In the genomic region with DNA sequence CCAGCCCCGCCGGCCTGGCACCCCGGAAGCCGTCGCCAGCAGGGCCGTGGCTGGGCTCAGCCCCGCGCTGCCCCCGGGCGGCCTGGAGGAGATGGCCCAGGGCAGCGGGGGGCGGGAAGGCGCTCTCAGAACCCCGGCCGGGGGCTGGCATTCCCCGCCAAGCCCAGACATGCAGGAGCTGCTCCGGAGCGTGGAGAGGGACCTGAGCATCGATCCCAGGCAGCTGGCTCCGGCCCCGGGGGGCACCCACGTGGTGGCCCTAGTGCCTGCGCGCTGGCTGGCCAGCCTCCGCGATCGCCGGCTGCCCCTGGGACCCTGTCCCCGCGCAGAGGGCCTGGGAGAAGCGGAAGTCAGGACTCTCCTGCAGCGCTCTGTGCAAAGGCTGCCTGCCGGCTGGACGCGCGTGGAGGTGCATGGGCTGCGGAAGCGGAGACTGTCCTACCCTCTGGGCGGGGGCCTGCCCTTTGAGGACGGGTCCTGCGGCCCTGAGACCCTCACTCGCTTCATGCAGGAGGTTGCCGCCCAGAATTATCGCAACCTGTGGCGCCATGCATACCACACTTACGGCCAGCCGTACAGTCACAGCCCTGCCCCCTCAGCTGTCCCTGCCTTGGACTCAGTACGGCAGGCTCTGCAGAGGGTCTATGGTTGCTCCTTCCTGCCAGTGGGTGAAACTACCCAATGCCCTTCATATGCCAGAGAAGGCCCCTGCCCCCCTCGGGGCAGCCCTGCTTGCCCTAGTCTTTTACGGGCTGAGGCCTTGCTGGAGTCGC, we compare ENCODE assay signal across 1 cellular context.
TF ChIP-seq lines count a peak whose summit lies in the region.

No MANE protein-coding gene starts in this region.

TF ChIP-seq in HepG2, 621 proteins besides CTCF, POLR2A, EP300 and RAD21 (continued from another document and continues in another):
- TF ChIP-seq, protein P1, sequence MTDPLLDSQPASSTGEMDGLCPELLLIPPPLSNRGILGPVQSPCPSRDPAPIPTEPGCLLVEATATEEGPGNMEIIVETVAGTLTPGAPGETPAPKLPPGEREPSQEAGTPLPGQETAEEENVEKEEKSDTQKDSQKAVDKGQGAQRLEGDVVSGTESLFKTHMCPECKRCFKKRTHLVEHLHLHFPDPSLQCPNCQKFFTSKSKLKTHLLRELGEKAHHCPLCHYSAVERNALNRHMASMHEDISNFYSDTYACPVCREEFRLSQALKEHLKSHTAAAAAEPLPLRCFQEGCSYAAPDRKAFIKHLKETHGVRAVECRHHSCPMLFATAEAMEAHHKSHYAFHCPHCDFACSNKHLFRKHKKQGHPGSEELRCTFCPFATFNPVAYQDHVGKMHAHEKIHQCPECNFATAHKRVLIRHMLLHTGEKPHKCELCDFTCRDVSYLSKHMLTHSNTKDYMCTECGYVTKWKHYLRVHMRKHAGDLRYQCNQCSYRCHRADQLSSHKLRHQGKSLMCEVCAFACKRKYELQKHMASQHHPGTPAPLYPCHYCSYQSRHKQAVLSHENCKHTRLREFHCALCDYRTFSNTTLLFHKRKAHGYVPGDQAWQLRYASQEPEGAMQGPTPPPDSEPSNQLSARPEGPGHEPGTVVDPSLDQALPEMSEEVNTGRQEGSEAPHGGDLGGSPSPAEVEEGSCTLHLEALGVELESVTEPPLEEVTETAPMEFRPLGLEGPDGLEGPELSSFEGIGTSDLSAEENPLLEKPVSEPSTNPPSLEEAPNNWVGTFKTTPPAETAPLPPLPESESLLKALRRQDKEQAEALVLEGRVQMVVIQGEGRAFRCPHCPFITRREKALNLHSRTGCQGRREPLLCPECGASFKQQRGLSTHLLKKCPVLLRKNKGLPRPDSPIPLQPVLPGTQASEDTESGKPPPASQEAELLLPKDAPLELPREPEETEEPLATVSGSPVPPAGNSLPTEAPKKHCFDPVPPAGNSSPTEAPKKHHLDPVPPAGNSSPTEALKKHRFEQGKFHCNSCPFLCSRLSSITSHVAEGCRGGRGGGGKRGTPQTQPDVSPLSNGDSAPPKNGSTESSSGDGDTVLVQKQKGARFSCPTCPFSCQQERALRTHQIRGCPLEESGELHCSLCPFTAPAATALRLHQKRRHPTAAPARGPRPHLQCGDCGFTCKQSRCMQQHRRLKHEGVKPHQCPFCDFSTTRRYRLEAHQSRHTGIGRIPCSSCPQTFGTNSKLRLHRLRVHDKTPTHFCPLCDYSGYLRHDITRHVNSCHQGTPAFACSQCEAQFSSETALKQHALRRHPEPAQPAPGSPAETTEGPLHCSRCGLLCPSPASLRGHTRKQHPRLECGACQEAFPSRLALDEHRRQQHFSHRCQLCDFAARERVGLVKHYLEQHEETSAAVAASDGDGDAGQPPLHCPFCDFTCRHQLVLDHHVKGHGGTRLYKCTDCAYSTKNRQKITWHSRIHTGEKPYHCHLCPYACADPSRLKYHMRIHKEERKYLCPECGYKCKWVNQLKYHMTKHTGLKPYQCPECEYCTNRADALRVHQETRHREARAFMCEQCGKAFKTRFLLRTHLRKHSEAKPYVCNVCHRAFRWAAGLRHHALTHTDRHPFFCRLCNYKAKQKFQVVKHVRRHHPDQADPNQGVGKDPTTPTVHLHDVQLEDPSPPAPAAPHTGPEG (CRISPR knock-in tag; IDR thresholded peaks at IDR 0.05) = no peak
- TF ChIP-seq ZZZ3 (CRISPR knock-in tag; IDR thresholded peaks at IDR 0.05; ENCODE audit: borderline replicate concordance) = no peak
- TF ChIP-seq ZKSCAN1 (IDR thresholded peaks at IDR 0.05; ENCODE audit: low read length) = no peak
- no peak for TF ChIP-seq HNRNPH1 (optimal IDR thresholded peaks at IDR 0.05; ENCODE audit: low read depth, low read length)
- TF ChIP-seq MTF2 (CRISPR knock-in tag; IDR thresholded peaks at IDR 0.05; ENCODE audit: borderline replicate concordance) = no peak
- TF ChIP-seq ZNF451 (CRISPR knock-in tag; IDR thresholded peaks at IDR 0.05) = no peak
- TF ChIP-seq ETV5 (CRISPR knock-in tag; IDR thresholded peaks at IDR 0.05; ENCODE audit: borderline replicate concordance) = peak; percentile 60; the same call in 1 of the 2 replicates
- TF ChIP-seq CEBPB (IDR thresholded peaks at IDR 0.05; ENCODE audit: borderline replicate concordance, low read depth, low read length) = no peak
- TF ChIP-seq, protein P2, sequence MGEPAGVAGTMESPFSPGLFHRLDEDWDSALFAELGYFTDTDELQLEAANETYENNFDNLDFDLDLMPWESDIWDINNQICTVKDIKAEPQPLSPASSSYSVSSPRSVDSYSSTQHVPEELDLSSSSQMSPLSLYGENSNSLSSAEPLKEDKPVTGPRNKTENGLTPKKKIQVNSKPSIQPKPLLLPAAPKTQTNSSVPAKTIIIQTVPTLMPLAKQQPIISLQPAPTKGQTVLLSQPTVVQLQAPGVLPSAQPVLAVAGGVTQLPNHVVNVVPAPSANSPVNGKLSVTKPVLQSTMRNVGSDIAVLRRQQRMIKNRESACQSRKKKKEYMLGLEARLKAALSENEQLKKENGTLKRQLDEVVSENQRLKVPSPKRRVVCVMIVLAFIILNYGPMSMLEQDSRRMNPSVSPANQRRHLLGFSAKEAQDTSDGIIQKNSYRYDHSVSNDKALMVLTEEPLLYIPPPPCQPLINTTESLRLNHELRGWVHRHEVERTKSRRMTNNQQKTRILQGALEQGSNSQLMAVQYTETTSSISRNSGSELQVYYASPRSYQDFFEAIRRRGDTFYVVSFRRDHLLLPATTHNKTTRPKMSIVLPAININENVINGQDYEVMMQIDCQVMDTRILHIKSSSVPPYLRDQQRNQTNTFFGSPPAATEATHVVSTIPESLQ (CRISPR knock-in tag; conservative IDR thresholded peaks at IDR 0.05) = no peak
- TF ChIP-seq DNMT3B (CRISPR knock-in tag; conservative IDR thresholded peaks at IDR 0.05) = no peak
- TF ChIP-seq, protein P3, sequence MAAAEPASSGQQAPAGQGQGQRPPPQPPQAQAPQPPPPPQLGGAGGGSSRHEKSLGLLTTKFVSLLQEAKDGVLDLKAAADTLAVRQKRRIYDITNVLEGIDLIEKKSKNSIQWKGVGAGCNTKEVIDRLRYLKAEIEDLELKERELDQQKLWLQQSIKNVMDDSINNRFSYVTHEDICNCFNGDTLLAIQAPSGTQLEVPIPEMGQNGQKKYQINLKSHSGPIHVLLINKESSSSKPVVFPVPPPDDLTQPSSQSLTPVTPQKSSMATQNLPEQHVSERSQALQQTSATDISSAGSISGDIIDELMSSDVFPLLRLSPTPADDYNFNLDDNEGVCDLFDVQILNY (CRISPR knock-in tag; conservative IDR thresholded peaks at IDR 0.05) = peak; percentile 36; the same call in 1 of the 2 replicates
- TF ChIP-seq KDM3A (CRISPR knock-in tag; IDR thresholded peaks at IDR 0.05; ENCODE audit: low read depth) = 0 out of 2 replicates have a peak, but pooled peaks have one; percentile 18
- peak; percentile 16; the same call in 1 of the 2 replicates for TF ChIP-seq SPEN (CRISPR knock-in tag; IDR thresholded peaks at IDR 0.05; ENCODE audit: low read depth)
- TF ChIP-seq HMG20A (CRISPR knock-in tag; IDR thresholded peaks at IDR 0.05; ENCODE audit: borderline replicate concordance) = no peak
- peak; percentile 18; the same call in 1 of the 2 replicates for TF ChIP-seq ERF (CRISPR knock-in tag; IDR thresholded peaks at IDR 0.05)
- no peak for TF ChIP-seq TGIF2 (CRISPR knock-in tag; IDR thresholded peaks at IDR 0.05)
- TF ChIP-seq, protein P4, sequence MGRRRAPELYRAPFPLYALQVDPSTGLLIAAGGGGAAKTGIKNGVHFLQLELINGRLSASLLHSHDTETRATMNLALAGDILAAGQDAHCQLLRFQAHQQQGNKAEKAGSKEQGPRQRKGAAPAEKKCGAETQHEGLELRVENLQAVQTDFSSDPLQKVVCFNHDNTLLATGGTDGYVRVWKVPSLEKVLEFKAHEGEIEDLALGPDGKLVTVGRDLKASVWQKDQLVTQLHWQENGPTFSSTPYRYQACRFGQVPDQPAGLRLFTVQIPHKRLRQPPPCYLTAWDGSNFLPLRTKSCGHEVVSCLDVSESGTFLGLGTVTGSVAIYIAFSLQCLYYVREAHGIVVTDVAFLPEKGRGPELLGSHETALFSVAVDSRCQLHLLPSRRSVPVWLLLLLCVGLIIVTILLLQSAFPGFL (CRISPR knock-in tag; IDR thresholded peaks at IDR 0.05) = no peak
- TF ChIP-seq SRSF4 (IDR thresholded peaks at IDR 0.05; ENCODE audit: low read depth, low read length, poor library complexity, severe bottlenecking) = no peak
- TF ChIP-seq, protein P5, sequence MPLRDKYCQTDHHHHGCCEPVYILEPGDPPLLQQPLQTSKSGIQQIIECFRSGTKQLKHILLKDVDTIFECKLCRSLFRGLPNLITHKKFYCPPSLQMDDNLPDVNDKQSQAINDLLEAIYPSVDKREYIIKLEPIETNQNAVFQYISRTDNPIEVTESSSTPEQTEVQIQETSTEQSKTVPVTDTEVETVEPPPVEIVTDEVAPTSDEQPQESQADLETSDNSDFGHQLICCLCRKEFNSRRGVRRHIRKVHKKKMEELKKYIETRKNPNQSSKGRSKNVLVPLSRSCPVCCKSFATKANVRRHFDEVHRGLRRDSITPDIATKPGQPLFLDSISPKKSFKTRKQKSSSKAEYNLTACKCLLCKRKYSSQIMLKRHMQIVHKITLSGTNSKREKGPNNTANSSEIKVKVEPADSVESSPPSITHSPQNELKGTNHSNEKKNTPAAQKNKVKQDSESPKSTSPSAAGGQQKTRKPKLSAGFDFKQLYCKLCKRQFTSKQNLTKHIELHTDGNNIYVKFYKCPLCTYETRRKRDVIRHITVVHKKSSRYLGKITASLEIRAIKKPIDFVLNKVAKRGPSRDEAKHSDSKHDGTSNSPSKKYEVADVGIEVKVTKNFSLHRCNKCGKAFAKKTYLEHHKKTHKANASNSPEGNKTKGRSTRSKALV (CRISPR knock-in tag; IDR thresholded peaks at IDR 0.05) = no peak
- TF ChIP-seq CBX2 (IDR thresholded peaks at IDR 0.05; ENCODE audit: low read depth, low read length) = no peak
- no peak for TF ChIP-seq CBX2 (CRISPR knock-in tag; IDR thresholded peaks at IDR 0.05; ENCODE audit: low read depth)
- no peak for TF ChIP-seq RBM39 (IDR thresholded peaks at IDR 0.05; ENCODE audit: low read depth, low read length, poor library complexity, severe bottlenecking)
- no peak for TF ChIP-seq ZNF207 (IDR thresholded peaks at IDR 0.05; ENCODE audit: borderline replicate concordance)
- TF ChIP-seq, protein P6, sequence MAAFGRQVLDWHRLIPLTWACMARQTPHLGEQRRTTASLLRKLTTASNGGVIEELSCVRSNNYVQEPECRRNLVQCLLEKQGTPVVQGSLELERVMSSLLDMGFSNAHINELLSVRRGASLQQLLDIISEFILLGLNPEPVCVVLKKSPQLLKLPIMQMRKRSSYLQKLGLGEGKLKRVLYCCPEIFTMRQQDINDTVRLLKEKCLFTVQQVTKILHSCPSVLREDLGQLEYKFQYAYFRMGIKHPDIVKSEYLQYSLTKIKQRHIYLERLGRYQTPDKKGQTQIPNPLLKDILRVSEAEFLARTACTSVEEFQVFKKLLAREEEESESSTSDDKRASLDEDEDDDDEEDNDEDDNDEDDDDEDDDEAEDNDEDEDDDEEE (CRISPR knock-in tag; IDR thresholded peaks at IDR 0.05) = peak; percentile 87; the same call in 1 of the 2 replicates
- TF ChIP-seq RBFOX2 (IDR thresholded peaks at IDR 0.05; ENCODE audit: low read depth, low read length) = peak; percentile 78
- no peak for TF ChIP-seq ZFP62 (CRISPR knock-in tag; IDR thresholded peaks at IDR 0.05)
- no peak for TF ChIP-seq NFIC (IDR thresholded peaks at IDR 0.05; ENCODE audit: low read length)
- no peak for TF ChIP-seq ZNF724P (CRISPR knock-in tag; IDR thresholded peaks at IDR 0.05; ENCODE audit: borderline replicate concordance)
- TF ChIP-seq, protein P7, sequence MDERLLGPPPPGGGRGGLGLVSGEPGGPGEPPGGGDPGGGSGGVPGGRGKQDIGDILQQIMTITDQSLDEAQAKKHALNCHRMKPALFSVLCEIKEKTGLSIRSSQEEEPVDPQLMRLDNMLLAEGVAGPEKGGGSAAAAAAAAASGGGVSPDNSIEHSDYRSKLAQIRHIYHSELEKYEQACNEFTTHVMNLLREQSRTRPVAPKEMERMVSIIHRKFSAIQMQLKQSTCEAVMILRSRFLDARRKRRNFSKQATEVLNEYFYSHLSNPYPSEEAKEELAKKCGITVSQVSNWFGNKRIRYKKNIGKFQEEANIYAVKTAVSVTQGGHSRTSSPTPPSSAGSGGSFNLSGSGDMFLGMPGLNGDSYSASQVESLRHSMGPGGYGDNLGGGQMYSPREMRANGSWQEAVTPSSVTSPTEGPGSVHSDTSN (CRISPR knock-in tag; IDR thresholded peaks at IDR 0.05) = no peak
- no peak for TF ChIP-seq CREB1 (IDR thresholded peaks at IDR 0.05)
- TF ChIP-seq CREB1 (CRISPR knock-in tag; IDR thresholded peaks at IDR 0.05) = no peak
- TF ChIP-seq, protein P8, sequence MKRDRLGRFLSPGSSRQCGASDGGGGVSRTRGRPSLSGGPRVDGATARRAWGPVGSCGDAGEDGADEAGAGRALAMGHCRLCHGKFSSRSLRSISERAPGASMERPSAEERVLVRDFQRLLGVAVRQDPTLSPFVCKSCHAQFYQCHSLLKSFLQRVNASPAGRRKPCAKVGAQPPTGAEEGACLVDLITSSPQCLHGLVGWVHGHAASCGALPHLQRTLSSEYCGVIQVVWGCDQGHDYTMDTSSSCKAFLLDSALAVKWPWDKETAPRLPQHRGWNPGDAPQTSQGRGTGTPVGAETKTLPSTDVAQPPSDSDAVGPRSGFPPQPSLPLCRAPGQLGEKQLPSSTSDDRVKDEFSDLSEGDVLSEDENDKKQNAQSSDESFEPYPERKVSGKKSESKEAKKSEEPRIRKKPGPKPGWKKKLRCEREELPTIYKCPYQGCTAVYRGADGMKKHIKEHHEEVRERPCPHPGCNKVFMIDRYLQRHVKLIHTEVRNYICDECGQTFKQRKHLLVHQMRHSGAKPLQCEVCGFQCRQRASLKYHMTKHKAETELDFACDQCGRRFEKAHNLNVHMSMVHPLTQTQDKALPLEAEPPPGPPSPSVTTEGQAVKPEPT (CRISPR knock-in tag; IDR thresholded peaks at IDR 0.05; ENCODE audit: low read depth) = no peak
- peak; percentile 33 for TF ChIP-seq PHF8 (CRISPR knock-in tag; IDR thresholded peaks at IDR 0.05)
- TF ChIP-seq GATAD2A (CRISPR knock-in tag; IDR thresholded peaks at IDR 0.05) = no peak
- no peak for TF ChIP-seq ASH2L (IDR thresholded peaks at IDR 0.05; ENCODE audit: insufficient read length, low read depth, low read length)
- TF ChIP-seq ZNF572 (CRISPR knock-in tag; IDR thresholded peaks at IDR 0.05) = no peak
- TF ChIP-seq ZNF317 (CRISPR knock-in tag; IDR thresholded peaks at IDR 0.05) = no peak
- peak; percentile 49; the same call in 1 of the 2 replicates for TF ChIP-seq REL (CRISPR knock-in tag; conservative IDR thresholded peaks at IDR 0.05)
- TF ChIP-seq ZNF629 (CRISPR knock-in tag; conservative IDR thresholded peaks at IDR 0.05) = no peak
- TF ChIP-seq FLYWCH1 (CRISPR knock-in tag; IDR thresholded peaks at IDR 0.05) = no peak
- no peak for TF ChIP-seq NONO (IDR thresholded peaks at IDR 0.05)
- TF ChIP-seq NONO (CRISPR knock-in tag; conservative IDR thresholded peaks at IDR 0.05) = peak; percentile 30
- no peak for TF ChIP-seq IRF2 (CRISPR knock-in tag; IDR thresholded peaks at IDR 0.05)
- no peak for TF ChIP-seq ZNF124 (CRISPR knock-in tag; IDR thresholded peaks at IDR 0.05)
- no peak for TF ChIP-seq PRPF4 (IDR thresholded peaks at IDR 0.05; ENCODE audit: low read depth, low read length, poor library complexity, severe bottlenecking)
- no peak for TF ChIP-seq SNAI1 (CRISPR knock-in tag; IDR thresholded peaks at IDR 0.05; ENCODE audit: borderline replicate concordance)
- TF ChIP-seq PRMT3 (CRISPR knock-in tag; IDR thresholded peaks at IDR 0.05; ENCODE audit: borderline replicate concordance, low read depth) = no peak
